ENCODE assay signal across 8 cellular contexts in the genomic region with DNA sequence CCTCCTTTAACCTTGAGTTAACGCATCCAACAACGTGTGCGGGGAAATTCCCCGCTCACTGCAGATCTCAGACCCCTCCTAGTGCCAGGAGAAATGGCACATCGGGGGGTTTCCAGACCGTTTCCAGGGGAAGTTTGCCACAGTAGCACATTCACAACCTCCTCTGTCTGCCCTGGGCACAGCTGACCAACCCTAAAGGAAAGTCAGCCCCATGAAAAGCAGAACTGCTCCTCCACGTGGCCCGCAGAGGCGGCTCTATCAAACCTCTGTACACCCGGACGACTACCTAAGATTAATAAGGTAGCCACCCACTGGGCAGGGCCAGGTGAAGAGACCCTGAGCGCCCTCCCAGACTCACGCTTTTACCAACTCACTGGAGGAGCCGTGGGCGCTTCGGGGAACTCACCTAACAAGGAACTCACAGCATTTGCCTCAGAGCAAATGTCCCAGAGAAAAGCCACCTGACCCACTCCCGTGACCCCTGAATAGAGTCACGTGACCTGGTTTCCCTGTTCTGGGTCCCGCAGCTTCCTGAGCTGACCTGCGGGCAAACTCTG. TPM values are rescaled to one million over a fixed set of nuclear protein-coding genes. Genes with fewer than 3 reads are reported as not detected.
DNase-seq lines count a peak whose midpoint lies in the region; ATAC-seq and TF ChIP-seq lines count a peak whose summit lies in the region.

No MANE protein-coding gene starts in this region.

- intact Hi-C loops in sigmoid colon (cut with DNase I), result no loop called here

- no peak for TF ChIP-seq EP300 in sigmoid colon (IDR thresholded peaks at IDR 0.05)

- no peak for TF ChIP-seq POLR2A in sigmoid colon (IDR thresholded peaks at IDR 0.05)

- H3K4me3 ChIP-seq in duodenal mucosa (ENCODE audit: low read depth in 1 of 2, low read length in 2 of 2) (peak overlapping the region; percentile 54 to 55), sigmoid colon (peak overlapping the region in 1 of 4 donors; percentile 24)

- H3K36me3 ChIP-seq in duodenal mucosa (ENCODE audit: control insufficient read depth in 1 of 2, insufficient read depth in 2 of 2, low read length in 2 of 2), result no peaks in the 10 kb centered on the region
- peaks cover 0 to 5% (median 0%) of the 10 kb centered on the region in 4 donors for H3K36me3 ChIP-seq in sigmoid colon

- ATAC-seq in GM19043 (IDR thresholded peaks at IDR 0.05; ENCODE audit: low read depth, unreplicated experiment) (peak; percentile 37), HG03103 (IDR thresholded peaks at IDR 0.05; ENCODE audit: low read depth, unreplicated experiment) (peak; percentile 33)

- DNase-seq in activated CD4-positive, CD25-positive, alpha-beta regulatory T cell treated with anti-CD3 and anti-CD28 coated beads, Interleukin-2, amount 50 U/mL, for 16 hours (ENCODE audit: low read depth, low spot score), result peak; percentile 33
- DNase-seq in sigmoid colon, result no peak
- no peak for DNase-seq in amniotic stem cell (lab: John Stamatoyannopoulos, UW)
- no peak for DNase-seq in SHP77 treated with DMSO at 0.1 percent for 48 hours (lab: John Stamatoyannopoulos, UW)
- DNase-seq in cerebellar cortex (ENCODE audit: low spot score), result no peak

- WGBS in sigmoid colon, 2 donors, result 39 to 45% methylated on average over 20 of the region's 20 CpGs

- peak overlapping the region; percentile 2 to 51 for H3K9ac ChIP-seq in duodenal mucosa (ENCODE audit: low read depth in 1 of 2, low read length in 2 of 2)

- H3K9me3 ChIP-seq in duodenal mucosa (ENCODE audit: control insufficient read depth in 1 of 2, low read length in 2 of 2) (no peaks in the 10 kb centered on the region), sigmoid colon (no peaks in the 10 kb centered on the region)

- H3K27ac ChIP-seq in duodenal mucosa (ENCODE audit: low read depth, low read length) (peak overlapping the region; percentile 75), sigmoid colon (peak overlapping the region; percentile 40 to 71 (median 60))

- H3K4me1 ChIP-seq in duodenal mucosa (ENCODE audit: control insufficient read depth in 1 of 2, insufficient read depth in 2 of 2, low read length in 2 of 2) (peaks cover 42 to 54% of the 10 kb centered on the region in 2 donors), sigmoid colon (peaks cover 0 to 46% (median 7%) of the 10 kb centered on the region in 4 donors)

- no peak for TF ChIP-seq CTCF in sigmoid colon (IDR thresholded peaks at IDR 0.05)

- no peaks in the 10 kb centered on the region for H3K27me3 ChIP-seq in duodenal mucosa (ENCODE audit: control insufficient read depth in 1 of 2, insufficient read depth in 2 of 2, low read length in 2 of 2)
- H3K27me3 ChIP-seq in sigmoid colon, result no peaks in the 10 kb centered on the region

RNA-seq across cellular contexts. Expression of gene RASSF2, which starts 8.6 kb away (rescaled TPM):
- total RNA-seq in sigmoid colon, result 10 to 100 TPM; 14.6 to 37.4 (median 17.8) TPM
- 10 to 100 TPM in 1 of 3 donors, 1 to 10 TPM in 2; 3.6 to 19.9 (median 5.5) TPM for polyA plus RNA-seq in sigmoid colon
